In the genomic region with DNA sequence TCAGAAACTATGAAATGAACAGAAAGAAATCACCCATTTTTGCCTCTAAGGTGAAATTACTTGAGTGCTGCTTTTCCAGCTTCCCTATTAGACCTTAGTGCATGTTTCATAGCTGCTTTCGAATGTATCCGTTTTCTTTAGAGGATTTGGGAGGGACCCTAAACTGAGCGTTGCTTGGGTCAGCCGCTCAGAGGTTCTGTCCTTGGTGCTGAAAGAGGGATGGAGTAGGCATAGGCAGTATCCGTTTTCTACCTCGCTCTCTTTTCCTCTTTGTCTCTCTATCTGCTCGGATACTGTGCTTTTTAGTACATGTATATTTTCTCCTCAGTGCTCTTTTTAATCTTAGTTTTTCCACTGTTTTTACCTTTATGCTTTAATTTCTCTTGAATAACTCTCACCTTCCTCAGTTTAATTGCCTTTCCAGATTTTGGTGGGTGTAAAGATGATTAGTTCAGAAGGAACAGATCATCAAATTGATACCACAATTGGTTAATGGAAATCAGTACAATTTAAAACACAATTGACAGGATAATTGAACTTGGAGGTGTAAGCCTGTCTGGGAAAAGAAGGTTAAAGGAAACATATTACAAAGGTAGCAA, we compare ENCODE assay signal across 11 cellular contexts. TPM values are rescaled to one million over a fixed set of nuclear protein-coding genes. Genes with fewer than 3 reads are reported as not detected.
DNase-seq lines count a peak whose midpoint lies in the region; ATAC-seq and TF ChIP-seq lines count a peak whose summit lies in the region.
"Had no signal": no experiment of that assay in that cellular context is flagged by ENCODE, and none has a peak within 500 bp of the region (broad histone marks: within the 10 kb centered on the region; RNA-seq: fewer than 3 reads in every experiment).

DRD3 (minus strand) TSS at position 283 of the 599 bp plus-strand sequence. CDS start 7,060 bp downstream, outside the sequence.

- H3K27ac Mint-ChIP-seq in endodermal cell (no peak within 1 kb of the TSS), neural progenitor cell (no peak within 1 kb of the TSS)
- H3K27ac Mint-ChIP-seq: dendritic cell treated with granulocyte-macrophage colony-stimulating factor and Interleukin-4, amounts not matched to agents 40 ng/mL and 50 ng/mL, for 4 days had no signal

- H2AFZ ChIP-seq in neural progenitor cell (replicated peaks), result no peak within 1 kb of the TSS

- DNase-seq in activated CD4-positive, alpha-beta T cell treated with anti-CD3 and anti-CD28 coated beads for 48 hours, result peak; percentile 20
- DNase-seq in activated CD4-positive, alpha-beta T cell treated with anti-CD3 and anti-CD28 coated beads, Interleukin-2, amount 50 U/mL, for 4 hours, result no peak
- DNase-seq in RPMI7951 (ENCODE audit: low read depth) (peak; percentile 50), endodermal cell (peak; percentile 88), neural progenitor cell (ENCODE audit: low spot score) (peak; percentile 87)
- DNase-seq: KG1, pancreas had no signal

- H3K27me3 Mint-ChIP-seq in endodermal cell (ENCODE audit: insufficient read depth) (no peaks in the 10 kb centered on the region), neural progenitor cell (ENCODE audit: insufficient read depth, low read depth) (peaks cover 4% of the 10 kb centered on the region)

- ATAC-seq in GM21786 (IDR thresholded peaks at IDR 0.05; ENCODE audit: unreplicated experiment), result no peak
- ATAC-seq in HG02852 (IDR thresholded peaks at IDR 0.05; ENCODE audit: unreplicated experiment), result no peak
- no peak for ATAC-seq in GM18511 (IDR thresholded peaks at IDR 0.05; ENCODE audit: unreplicated experiment)

- H3K4me3 Mint-ChIP-seq in endodermal cell (no peak within 1 kb of the TSS), neural progenitor cell (no peak within 1 kb of the TSS)
- H3K4me3 Mint-ChIP-seq: dendritic cell treated with granulocyte-macrophage colony-stimulating factor and Interleukin-4, amounts not matched to agents 40 ng/mL and 50 ng/mL, for 4 days had no signal

- no peaks in the 10 kb centered on the region for H3K4me1 ChIP-seq in endodermal cell (ENCODE audit: control insufficient read depth, insufficient read depth, low read length)
- no peaks in the 10 kb centered on the region for H3K4me1 ChIP-seq in neural progenitor cell
- H3K4me1 ChIP-seq: pancreas had no signal

- H3K27me3 ChIP-seq in endodermal cell (ENCODE audit: control insufficient read depth, insufficient read depth, low read length, poor library complexity, severe bottlenecking) (no peaks in the 10 kb centered on the region), neural progenitor cell (no peaks in the 10 kb centered on the region)
- H3K27me3 ChIP-seq: pancreas had no signal

- H3K36me3 Mint-ChIP-seq in endodermal cell (ENCODE audit: low read depth) (no peaks in the 10 kb centered on the region), neural progenitor cell (no peaks in the 10 kb centered on the region)

- H3F3A ChIP-seq in neural progenitor cell (ENCODE audit: low read depth), result peaks cover 5% of the 10 kb centered on the region

- no peaks in the 10 kb centered on the region for H3K9me3 Mint-ChIP-seq in endodermal cell
- H3K9me3 Mint-ChIP-seq in neural progenitor cell, result no peaks in the 10 kb centered on the region
- H3K9me3 Mint-ChIP-seq: dendritic cell treated with granulocyte-macrophage colony-stimulating factor and Interleukin-4, amounts not matched to agents 40 ng/mL and 50 ng/mL, for 4 days had no signal

- no peaks in the 10 kb centered on the region for H4K20me1 ChIP-seq in neural progenitor cell (ENCODE audit: low read depth)

- WGBS in endodermal cell (ENCODE audit: insufficient coverage in 1 of 2, insufficient read length in 1 of 2), 2 experiments, result 10 to 21% methylated on average over 7 of the region's 7 CpGs

- H3K79me2 ChIP-seq in neural progenitor cell (ENCODE audit: low read depth), result no peaks in the 10 kb centered on the region

- H3K9ac ChIP-seq in endodermal cell (ENCODE audit: extremely low read depth, low read length, poor library complexity, severe bottlenecking), result no peak within 1 kb of the TSS
- no peak within 1 kb of the TSS for H3K9ac ChIP-seq in neural progenitor cell

- H3K4me1 Mint-ChIP-seq in endodermal cell, result no peaks in the 10 kb centered on the region
- no peaks in the 10 kb centered on the region for H3K4me1 Mint-ChIP-seq in neural progenitor cell

- H3K4me2 ChIP-seq in neural progenitor cell, result no peak within 1 kb of the TSS

- H3K27ac ChIP-seq in endodermal cell (ENCODE audit: low read depth, low read length) (no peak within 1 kb of the TSS), neural progenitor cell (no peak within 1 kb of the TSS)
- H3K27ac ChIP-seq: pancreas had no signal

- no peak within 1 kb of the TSS for H3K4me3 ChIP-seq in endodermal cell (ENCODE audit: low read length)
- no peak within 1 kb of the TSS for H3K4me3 ChIP-seq in neural progenitor cell
- H3K4me3 ChIP-seq: pancreas had no signal

- H3K36me3 ChIP-seq in endodermal cell (ENCODE audit: control insufficient read depth, insufficient read depth, low read length) (no peaks in the 10 kb centered on the region), neural progenitor cell (no peaks in the 10 kb centered on the region)
- H3K36me3 ChIP-seq: pancreas had no signal

- H3K9me3 ChIP-seq in endodermal cell (ENCODE audit: control insufficient read depth, low read length) (no peaks in the 10 kb centered on the region), neural progenitor cell (ENCODE audit: low read depth) (no peaks in the 10 kb centered on the region)
- H3K9me3 ChIP-seq: pancreas had no signal

- TF ChIP-seq CTCF in endodermal cell (conservative IDR thresholded peaks at IDR 0.05), result no peak
- no peak for TF ChIP-seq CTCF in neural progenitor cell (IDR thresholded peaks at IDR 0.05)

RNA-seq across cellular contexts. Expression of gene DRD3, which starts in this region (rescaled TPM):
- total RNA-seq in RPMI7951 (2014; rRNA removed; shearing (Covaris generic)), result not detected in 2 replicates
- total RNA-seq in endodermal cell (not detected), neural progenitor cell (ENCODE audit: low replicate concordance) (not detected in 2 replicates)
- polyA plus RNA-seq in endodermal cell (2013, experiment 1 of 2), result not detected
- polyA plus RNA-seq in endodermal cell (2013, experiment 2 of 2), result not detected
- total RNA-seq: pancreas had no signal
- polyA plus RNA-seq: pancreas had no signal

Comparison
In these comparisons a context has a peak if more than half of its experiments do, and no peak if none do; other contexts are left out.
1. Peak in DNase-seq in RPMI7951; RNA of the gene not detected or under 1 TPM.
2. Peak in DNase-seq in endodermal cell; RNA of the gene not detected or under 1 TPM.
3. Peak in DNase-seq in neural progenitor cell; RNA of the gene not detected or under 1 TPM.